In the genomic region with DNA sequence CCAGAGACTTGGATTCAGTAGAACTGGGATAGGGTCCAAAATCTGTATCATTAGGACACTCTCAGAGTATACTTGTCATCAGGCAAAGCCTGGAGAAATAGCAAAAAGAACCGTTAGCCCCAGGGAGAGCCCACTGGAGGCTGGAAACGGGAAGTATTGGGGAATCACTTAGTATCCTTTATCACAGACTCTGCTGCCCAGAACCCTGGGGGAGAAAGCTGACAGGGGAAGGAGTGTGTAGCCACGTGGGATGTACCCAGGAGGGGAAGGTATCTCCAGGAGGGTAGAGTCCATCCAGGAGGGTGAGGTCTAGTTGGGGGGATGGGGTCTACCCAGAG, we compare ENCODE assay signal across 14 cellular contexts.
DNase-seq lines count a peak whose midpoint lies in the region; ATAC-seq and TF ChIP-seq lines count a peak whose summit lies in the region.
"Had no signal": no experiment of that assay in that cellular context is flagged by ENCODE, and none has a peak within 500 bp of the region (broad histone marks: within the 10 kb centered on the region; RNA-seq: fewer than 3 reads in every experiment).

No MANE protein-coding gene starts in this region.

- no peak overlapping the region for H2BK5ac ChIP-seq in IMR-90 (ENCODE audit: low read depth, low read length, poor library complexity, severe bottlenecking)

- DNase-seq in AG10803 (ENCODE audit: low read depth) (peak; percentile 66), IMR-90 (no peak), fibroblast of peridontal ligament (ENCODE audit: extremely low read depth) (peak; percentile 25), ovary (no peak)
- no peak for DNase-seq in stimulated activated naive B cell treated with anti-CD40 and anti-IgM and Interleukin-4, amounts not matched to agents 10 μg/mL and 1 μg/mL and 100 μg/mL, for 72 hours
- no peak for DNase-seq in stimulated activated CD8-positive, alpha-beta memory T cell treated with anti-CD3 and anti-CD28 coated beads, Interleukin-4, amount 100 ng/mL, for 48 hours
- DNase-seq: activated CD4-positive, alpha-beta T cell treated with anti-CD3 and anti-CD28 coated beads, Interleukin-2, amount 50 U/mL, for 1 hour; activated gamma-delta T cell; natural killer cell; NCI-H2029 treated with DMSO at 0.1 percent for 48 hours; SW 1271 had no signal

- intact Hi-C loops in IMR-90 (cut with micrococcal nuclease): no loop called here
- intact Hi-C loops in ovary (cut with DNase I): loop anchor here in 1 of 4 donors (10.0 kb wide), 1 partner anchor 549 kb away; no protein-coding TSS in a partner anchor

- no peak overlapping the region for H3K9ac ChIP-seq in IMR-90 (ENCODE audit: low read depth, low read length)

- no peak overlapping the region for H3K56ac ChIP-seq in IMR-90 (ENCODE audit: extremely low read depth, insufficient read depth, low read length)

- no peak overlapping the region for H3K27ac Mint-ChIP-seq in stimulated activated naive B cell treated with anti-CD40 and anti-IgM and Interleukin-4, amounts not matched to agents 10 μg/mL and 1 μg/mL and 100 μg/mL, for 72 hours
- H3K27ac Mint-ChIP-seq: B cell had no signal

- H2BK120ac ChIP-seq in IMR-90 (ENCODE audit: low read depth, low read length): no peak overlapping the region

- CTCF ChIA-PET in IMR-90 (lab: Yijun Ruan, JAX): interaction anchor here (0.6 kb wide), 1 partner anchor 391 kb away, joined by 4 read pairs; no protein-coding TSS in a partner anchor

- H3K27ac ChIP-seq in IMR-90 (ENCODE audit: insufficient read depth, low read length): no peak overlapping the region
- peak overlapping the region; percentile 30 to 68 for H3K27ac ChIP-seq in ovary

- dilution Hi-C loops in IMR-90 (cut with HindIII; ENCODE audit: low sequenced_read_pairs, unreplicated experiment): no loop called here

- H3K9me3 ChIP-seq in IMR-90 (ENCODE audit: control insufficient read depth, insufficient read depth, low read length): no peaks in the 10 kb centered on the region
- H3K9me3 ChIP-seq in ovary: no peaks in the 10 kb centered on the region

- no peak for TF ChIP-seq RAD21 in IMR-90 (IDR thresholded peaks at IDR 0.05; ENCODE audit: low read length)

- no peak overlapping the region for H3K4me3 ChIP-seq in AG10803 (ENCODE audit: low read length)
- H3K4me3 ChIP-seq in IMR-90 (ENCODE audit: insufficient read depth, low read depth, low read length): no peak overlapping the region
- no peak overlapping the region for H3K4me3 ChIP-seq in ovary

- no peak overlapping the region for H4K5ac ChIP-seq in IMR-90 (ENCODE audit: low read depth, low read length)

- peaks cover 5% of the 10 kb centered on the region; the same call in 1 of the 2 replicates for H3K4me1 ChIP-seq in IMR-90 (ENCODE audit: control insufficient read depth, insufficient read depth, low read length)
- peaks cover 34% of the 10 kb centered on the region for H3K4me1 ChIP-seq in ovary (ENCODE audit: insufficient read depth)

- POLR2A ChIA-PET in IMR-90 (lab: Charles Lee; ENCODE audit: unreplicated experiment): no interaction called here

- peaks cover 7% of the 10 kb centered on the region in 2 donors for H3K9me3 Mint-ChIP-seq in stimulated activated naive B cell treated with anti-CD40 and anti-IgM and Interleukin-4, amounts not matched to agents 10 μg/mL and 1 μg/mL and 100 μg/mL, for 72 hours
- H3K9me3 Mint-ChIP-seq: natural killer cell had no signal

- H3K23ac ChIP-seq in IMR-90 (ENCODE audit: low read depth, low read length): no peak overlapping the region

- peak overlapping the region; percentile 56 for H2AFZ ChIP-seq in IMR-90 (replicated peaks; ENCODE audit: low read length, poor library complexity)

- no peaks in the 10 kb centered on the region for H3K4me1 Mint-ChIP-seq in stimulated activated naive B cell treated with anti-CD40 and anti-IgM and Interleukin-4, amounts not matched to agents 10 μg/mL and 1 μg/mL and 100 μg/mL, for 72 hours
- H3K4me1 Mint-ChIP-seq: B cell had no signal

- H3K27me3 ChIP-seq in IMR-90 (ENCODE audit: control insufficient read depth, insufficient read depth, low read length): no peaks in the 10 kb centered on the region
- no peaks in the 10 kb centered on the region for H3K27me3 ChIP-seq in ovary

- no peak overlapping the region for H4K8ac ChIP-seq in IMR-90 (ENCODE audit: low read depth in 2 of 2, low read length in 2 of 2)

- peaks cover 6% of the 10 kb centered on the region for H3K9me1 ChIP-seq in IMR-90 (ENCODE audit: insufficient read depth, low read length)

- H2AK9ac ChIP-seq in IMR-90 (replicated peaks; ENCODE audit: low read depth, low read length, poor library complexity): no peak overlapping the region

- no peak overlapping the region for H4K91ac ChIP-seq in IMR-90 (ENCODE audit: insufficient read depth, low read depth, low read length)

- BruUV-seq in IMR-90 (replicated peaks; lab: Mats Ljungman, UMichigan): no TSS peak

- in situ Hi-C loops in IMR-90 (cut with MboI; ENCODE audit: low sequenced_read_pairs): loop anchor here (25.0 kb wide), 1 partner anchor 917 kb away; no protein-coding TSS in a partner anchor

- no peaks in the 10 kb centered on the region for H3K79me1 ChIP-seq in IMR-90 (ENCODE audit: low read depth in 1 of 2, low read length in 2 of 2)

- no peaks in the 10 kb centered on the region for H4K20me1 ChIP-seq in IMR-90 (ENCODE audit: insufficient read depth, low read length)

- H2BK20ac ChIP-seq in IMR-90 (ENCODE audit: low read depth, low read length): no peak overlapping the region

- H3K27me3 Mint-ChIP-seq in stimulated activated naive B cell treated with anti-CD40 and anti-IgM and Interleukin-4, amounts not matched to agents 10 μg/mL and 1 μg/mL and 100 μg/mL, for 72 hours: peaks cover 28 to 29% of the 10 kb centered on the region in 2 donors

- no peak overlapping the region for H3K18ac ChIP-seq in IMR-90 (ENCODE audit: low read depth, low read length)

- no peaks in the 10 kb centered on the region for H3K36me3 ChIP-seq in IMR-90 (ENCODE audit: control insufficient read depth, insufficient read depth, low read length)
- H3K36me3 ChIP-seq in ovary: no peaks in the 10 kb centered on the region

- TF ChIP-seq CTCF in AG10803 (conservative IDR thresholded peaks at IDR 0.05; ENCODE audit: low read length) (no peak), IMR-90 (conservative IDR thresholded peaks at IDR 0.05; ENCODE audit: low read depth, low read length) (no peak), ovary (IDR thresholded peaks at IDR 0.05) (no peak)

- no peak for TF ChIP-seq EP300 in ovary (IDR thresholded peaks at IDR 0.05)

- H3K4me3 Mint-ChIP-seq in stimulated activated naive B cell treated with anti-CD40 and anti-IgM and Interleukin-4, amounts not matched to agents 10 μg/mL and 1 μg/mL and 100 μg/mL, for 72 hours: no peak overlapping the region
- H3K4me3 Mint-ChIP-seq: B cell, natural killer cell had no signal

- ATAC-seq in IMR-90 (ENCODE audit: low read depth) (no peak), GM18520 (IDR thresholded peaks at IDR 0.05; ENCODE audit: unreplicated experiment) (no peak), GM18519 (IDR thresholded peaks at IDR 0.05; ENCODE audit: low FRiP score, unreplicated experiment) (no peak)
- no peak for ATAC-seq in stimulated activated naive B cell treated with anti-CD40 and anti-IgM and Interleukin-4, amounts not matched to agents 10 μg/mL and 1 μg/mL and 100 μg/mL, for 72 hours (replicated peaks)
- ATAC-seq: natural killer cell had no signal

- no peak for TF ChIP-seq POLR2A in IMR-90 (IDR thresholded peaks at IDR 0.05; ENCODE audit: low read depth, low read length)
- no peak for TF ChIP-seq POLR2A in ovary (IDR thresholded peaks at IDR 0.05)

- WGBS in IMR-90 (ENCODE audit: extremely low coverage in 2 of 2, insufficient read length in 1 of 2), 2 experiments: 0% methylated on average over 1 of the region's 3 CpGs; no CpG with 5 or more reads in 1 of the 2 experiments
- WGBS in ovary, 3 donors: 11 to 18% (median 13%) methylated on average over 3 of the region's 3 CpGs

- H2BK15ac ChIP-seq in IMR-90 (ENCODE audit: low read depth, low read length): no peak overlapping the region

- H2AK5ac ChIP-seq in IMR-90 (ENCODE audit: low read depth, low read length): no peak overlapping the region

- peaks cover 0 to 8% of the 10 kb centered on the region in 2 donors for H3K36me3 Mint-ChIP-seq in stimulated activated naive B cell treated with anti-CD40 and anti-IgM and Interleukin-4, amounts not matched to agents 10 μg/mL and 1 μg/mL and 100 μg/mL, for 72 hours
- H3K36me3 Mint-ChIP-seq: natural killer cell had no signal

- H3K4me2 ChIP-seq in IMR-90 (ENCODE audit: low read depth, low read length): no peak overlapping the region

- H3K14ac ChIP-seq in IMR-90 (replicated peaks; ENCODE audit: low read depth, low read length): no peak overlapping the region

- H3K4ac ChIP-seq in IMR-90 (ENCODE audit: low read depth, low read length): no peak overlapping the region

TF ChIP-seq in IMR-90, 13 proteins besides CTCF, POLR2A, EP300 and RAD21 (continues in another document):
- TF ChIP-seq MAZ (IDR thresholded peaks at IDR 0.05; ENCODE audit: borderline replicate concordance, low read depth, low read length) (no peak), CEBPB (IDR thresholded peaks at IDR 0.05; ENCODE audit: low read depth, low read length) (no peak), NFE2L2 (IDR thresholded peaks at IDR 0.05; ENCODE audit: low read depth, low read length) (no peak), RCOR1 (IDR thresholded peaks at IDR 0.05; ENCODE audit: insufficient replicate concordance, low read length) (no peak), CHD1 (IDR thresholded peaks at IDR 0.05; ENCODE audit: low read depth, low read length) (no peak), SMC3 (IDR thresholded peaks at IDR 0.05; ENCODE audit: low read depth, low read length) (no peak), ELK1 (IDR thresholded peaks at IDR 0.05; ENCODE audit: borderline replicate concordance, low read depth, low read length) (no peak), MXI1 (IDR thresholded peaks at IDR 0.05; ENCODE audit: borderline replicate concordance, low read depth, low read length) (no peak), USF2 (IDR thresholded peaks at IDR 0.05; ENCODE audit: low read depth, low read length) (no peak)

Comparison
In these comparisons a context has a peak if more than half of its experiments do, and no peak if none do; other contexts are left out.
1. DNase-seq: peak in AG10803 (single experiment) and fibroblast of peridontal ligament (single experiment); none in IMR-90 (single experiment), ovary (0 of 5), stimulated activated naive B cell treated with anti-CD40 and anti-IgM and Interleukin-4, amounts not matched to agents 10 μg/mL and 1 μg/mL and 100 μg/mL, for 72 hours (single experiment) and stimulated activated CD8-positive, alpha-beta memory T cell treated with anti-CD3 and anti-CD28 coated beads, Interleukin-4, amount 100 ng/mL, for 48 hours (single experiment).